ENCODE assay signal across 9 cellular contexts in genomic region chr4:78560296-78560963, GRCh38. TPM values are rescaled to one million over a fixed set of nuclear protein-coding genes. Genes with fewer than 3 reads are reported as not detected.
A peak's percentile ranks its signal among the peaks of the same experiment; 100 is the strongest.
DNase-seq lines count a peak whose midpoint lies in the region; ATAC-seq and TF ChIP-seq lines count a peak whose summit lies in the region.
"Had no signal": no experiment of that assay in that cellular context is flagged by ENCODE, and none has a peak within 500 bp of the region (broad histone marks: within the 10 kb centered on the region; RNA-seq: fewer than 3 reads in every experiment).

No MANE protein-coding gene starts in this region.

- H3K4me1 ChIP-seq in prostate gland (replicated peaks): peaks cover 14% of the 10 kb centered on the region

- peak overlapping the region; percentile 67 to 74 for H3K27ac ChIP-seq in prostate gland
- H3K27ac ChIP-seq: ascending aorta had no signal

- no peak overlapping the region for H3K4me3 ChIP-seq in prostate gland
- H3K4me3 ChIP-seq: ascending aorta had no signal

- DNase-seq in EL: peak; percentile 93
- peak; percentile 58 for DNase-seq in SW480 (ENCODE audit: low spot score)
- peak; percentile 75 for DNase-seq in glomerular visceral epithelial cell (ENCODE audit: extremely low spot score)
- no peak for DNase-seq in prostate gland (ENCODE audit: low spot score)
- no peak for DNase-seq in activated CD4-positive, alpha-beta T cell treated with anti-CD3 and anti-CD28 coated beads, Interleukin-2, amount 50 U/mL, for 48 hours
- DNase-seq in NCI-H748 (lab: John Stamatoyannopoulos, UW; ENCODE audit: unreplicated experiment): no peak
- DNase-seq in NCI-H1436 (lab: John Stamatoyannopoulos, UW): no peak

- H3K36me3 ChIP-seq in prostate gland: no peaks in the 10 kb centered on the region
- H3K36me3 ChIP-seq: ascending aorta had no signal

- H3K9me3 ChIP-seq in prostate gland: no peaks in the 10 kb centered on the region
- H3K9me3 ChIP-seq: ascending aorta had no signal

- TF ChIP-seq CTCF in prostate gland (IDR thresholded peaks at IDR 0.05): no peak

- 91% methylated on average over 2 of the region's 2 CpGs for WGBS in prostate gland

- TF ChIP-seq POLR2A in prostate gland (IDR thresholded peaks at IDR 0.05): no peak

- intact Hi-C loops in prostate gland (cut with DNase I): no loop called here

- no peaks in the 10 kb centered on the region for H3K27me3 ChIP-seq in prostate gland (replicated peaks; ENCODE audit: insufficient read depth)
- H3K27me3 ChIP-seq: ascending aorta had no signal

- ATAC-seq in HG02938 (IDR thresholded peaks at IDR 0.05; ENCODE audit: unreplicated experiment): no peak

RNA-seq across cellular contexts. Expression of gene ANXA3, which starts 8.9 kb away (rescaled TPM):
- total RNA-seq in prostate gland: 100 to 1,000 TPM in 1 of 2 donors, 10 to 100 TPM in 1; 43.3 to 144 TPM

Comparison
In these comparisons a context has a peak if more than half of its experiments do, and no peak if none do; other contexts are left out.
1. DNase-seq: peak in EL (single experiment), SW480 (single experiment) and glomerular visceral epithelial cell (single experiment); none in prostate gland (single experiment), activated CD4-positive, alpha-beta T cell treated with anti-CD3 and anti-CD28 coated beads, Interleukin-2, amount 50 U/mL, for 48 hours (0 of 2), NCI-H748 (single experiment) and NCI-H1436 (single experiment).